In genomic region chr6:2733324-2733723, GRCh38 we compare ENCODE assay signal across 8 cellular contexts. TPM values are rescaled to one million over a fixed set of nuclear protein-coding genes. Genes with fewer than 3 reads are reported as not detected.
DNase-seq lines count a peak whose midpoint lies in the region; ATAC-seq, FAIRE-seq and TF ChIP-seq lines count a peak whose summit lies in the region.

No MANE protein-coding gene starts in this region.

- H2BK120ac ChIP-seq in H1 (replicated peaks; ENCODE audit: low read depth, low read length) = no peak overlapping the region

- no peak overlapping the region for H3K27ac Mint-ChIP-seq in neural progenitor cell

- peak overlapping the region; percentile 26; the same call in 1 of the 2 replicates for H3K18ac ChIP-seq in H1 (ENCODE audit: extremely low read depth, low read length)

- H3K36me3 ChIP-seq in H1 (ENCODE audit: control insufficient read depth in 2 of 4, insufficient read depth in 4 of 4, low read length in 3 of 4) (no peaks in the 10 kb centered on the region), neural progenitor cell (no peaks in the 10 kb centered on the region)

- no peak for TF ChIP-seq EP300 in H1 (IDR thresholded peaks at IDR 0.05; ENCODE audit: borderline replicate concordance in 1 of 2, low read depth in 2 of 2, low read length in 2 of 2)

- no peak overlapping the region; the same call in none of the 2 replicates for H2BK20ac ChIP-seq in H1 (ENCODE audit: low read length)

- no peaks in the 10 kb centered on the region for H3K36me3 Mint-ChIP-seq in neural progenitor cell

- TF ChIP-seq CTCF in H1 (IDR thresholded peaks at IDR 0.05; ENCODE audit: control extremely low read depth in 1 of 3, insufficient read depth in 1 of 3, low read depth in 1 of 3, low read length in 3 of 3) (no peak), neural progenitor cell (IDR thresholded peaks at IDR 0.05) (no peak)

- no peak overlapping the region for H3K56ac ChIP-seq in H1 (replicated peaks; ENCODE audit: insufficient read length, low read depth, low read length)

- H3K4me3 ChIP-seq in H1 (ENCODE audit: extremely low read depth in 1 of 4, insufficient read depth in 2 of 4, low read depth in 3 of 4, low read length in 4 of 4) = no peak overlapping the region
- no peak overlapping the region for H3K4me3 ChIP-seq in neural progenitor cell

- H3K27ac ChIP-seq in H1 (ENCODE audit: low read depth, low read length) (no peak overlapping the region), neural progenitor cell (no peak overlapping the region)

- no peak overlapping the region for H3K14ac ChIP-seq in H1 (ENCODE audit: insufficient read length)

- H3K9me3 ChIP-seq in H1 (ENCODE audit: insufficient read depth in 2 of 2, low read depth in 1 of 2, low read length in 1 of 2) (no peaks in the 10 kb centered on the region), neural progenitor cell (ENCODE audit: low read depth) (no peaks in the 10 kb centered on the region)

- H4K5ac ChIP-seq in H1 (ENCODE audit: insufficient read length, low read depth, low read length) = no peak overlapping the region

- no peak for TF ChIP-seq POLR2A in H1 (IDR thresholded peaks at IDR 0.05; ENCODE audit: control extremely low read depth in 1 of 2, low read depth in 2 of 2, low read length in 2 of 2)

- in situ Hi-C loops in G401 (cut with HindIII; ENCODE audit: low sequenced_read_pairs) = no loop called here

- no peak overlapping the region for H2AK5ac ChIP-seq in H1 (ENCODE audit: low read depth, low read length)

- peak; percentile 95 for DNase-seq in NOMO-1 treated with DMSO at 0.1 percent for 48 hours (lab: John Stamatoyannopoulos, UW; ENCODE audit: unreplicated experiment)
- DNase-seq in H1 (ENCODE audit: low read depth in 1 of 2, low spot score in 2 of 2) = no peak
- DNase-seq in stimulated activated CD4-positive, alpha-beta T cell treated with anti-CD3 and anti-CD28 coated beads, Interleukin-1b, Interleukin-23, amount 100 ng/mL, for 48 hours = peak; percentile 62
- no peak for DNase-seq in neural progenitor cell (ENCODE audit: low spot score)
- no peak for DNase-seq in G401 (ENCODE audit: low spot score)
- no peak for DNase-seq in activated gamma-delta T cell treated with Interleukin-2 at 50 U/mL for 16 hours

- H3K79me2 ChIP-seq in H1 (ENCODE audit: control insufficient read depth in 1 of 2, insufficient read depth in 2 of 2, low read length in 2 of 2) = no peaks in the 10 kb centered on the region
- no peaks in the 10 kb centered on the region for H3K79me2 ChIP-seq in neural progenitor cell (ENCODE audit: low read depth)

- H3K4me3 Mint-ChIP-seq in neural progenitor cell = no peak overlapping the region

- ATAC-seq in GM18508 (IDR thresholded peaks at IDR 0.05; ENCODE audit: insufficient read depth, unreplicated experiment) (peak; percentile 80), HG02678 (IDR thresholded peaks at IDR 0.05; ENCODE audit: unreplicated experiment) (peak; percentile 94)

- H2BK5ac ChIP-seq in H1 (ENCODE audit: low read depth, low read length) = no peak overlapping the region

- no peak overlapping the region for H3K9ac ChIP-seq in H1 (replicated peaks in 1 of 4; ENCODE audit: extremely low read depth in 1 of 4, low read depth in 3 of 4, low read length in 3 of 4)
- H3K9ac ChIP-seq in neural progenitor cell = no peak overlapping the region

- H2AFZ ChIP-seq in H1 (ENCODE audit: low read length) = no peak overlapping the region
- no peak overlapping the region for H2AFZ ChIP-seq in neural progenitor cell (replicated peaks)

- H3K27me3 Mint-ChIP-seq in neural progenitor cell (ENCODE audit: insufficient read depth, low read depth) = peaks cover 6% of the 10 kb centered on the region

- no peaks in the 10 kb centered on the region for H3K9me3 Mint-ChIP-seq in neural progenitor cell

- H3K79me1 ChIP-seq in H1 (ENCODE audit: low read depth, low read length) = no peaks in the 10 kb centered on the region

- no peaks in the 10 kb centered on the region for H3K27me3 ChIP-seq in H1 (replicated peaks in 1 of 4; ENCODE audit: control insufficient read depth in 3 of 4, extremely low read depth in 1 of 4, insufficient read depth in 3 of 4, low read length in 3 of 4)
- no peaks in the 10 kb centered on the region for H3K27me3 ChIP-seq in neural progenitor cell

- H4K20me1 ChIP-seq in H1 (replicated peaks in 1 of 2; ENCODE audit: control insufficient read depth in 1 of 2, insufficient read depth in 2 of 2, low read length in 2 of 2) (no peaks in the 10 kb centered on the region), neural progenitor cell (ENCODE audit: low read depth) (no peaks in the 10 kb centered on the region)

- H3K23me2 ChIP-seq in H1 (ENCODE audit: low read depth, low read length) = no peaks in the 10 kb centered on the region

- no peak overlapping the region for H3K23ac ChIP-seq in H1 (ENCODE audit: insufficient read length)

- no peak for FAIRE-seq in H1 (lab: Jason Lieb, UNC)

- H2BK15ac ChIP-seq in H1 (ENCODE audit: low read length) = no peak overlapping the region

- H3K4me1 ChIP-seq in H1 (replicated peaks in 1 of 4; ENCODE audit: control insufficient read depth in 3 of 4, insufficient read depth in 4 of 4, low read length in 3 of 4) (peaks cover 3 to 25% (median 6%) of the 10 kb centered on the region in 4 experiments), neural progenitor cell (no peaks in the 10 kb centered on the region)

- POLR2A ChIA-PET in H1 (lab: Charles Lee; ENCODE audit: partially characterized antibody) = no interaction called here

- H2BK12ac ChIP-seq in H1 (ENCODE audit: low read depth, low read length) = 0 out of 2 replicates have a peak overlapping the region, but pooled peaks have one; percentile 35

- no peak overlapping the region for H4K91ac ChIP-seq in H1 (replicated peaks; ENCODE audit: insufficient read length, low read length)

- TF ChIP-seq RAD21 in H1 (IDR thresholded peaks at IDR 0.05 in 1 of 2, conservative IDR thresholded peaks at IDR 0.05 in 1 of 2; ENCODE audit: low read depth in 2 of 2, low read length in 2 of 2) = no peak

- no peak overlapping the region for H3K4me2 ChIP-seq in H1 (ENCODE audit: insufficient read depth in 1 of 2, low read depth in 2 of 2, low read length in 2 of 2)
- no peak overlapping the region for H3K4me2 ChIP-seq in neural progenitor cell

- CTCF ChIA-PET in H1 (lab: Charles Lee; ENCODE audit: partially characterized antibody) = interaction anchor here (0.9 to 11.1 kb wide), 4 partner anchors 13 to 49 kb away, joined by 3 to 160 read pairs (median 4); partner anchors contain the start of gene MYLK4

- WGBS in H1 (ENCODE audit: extremely low coverage in 1 of 2, insufficient coverage in 1 of 2, insufficient read length in 1 of 2, insufficient replicate concordance in 2 of 2, low coverage in 1 of 2, low lambda C conversion rate in 2 of 2, missing lambda C conversion rate in 1 of 2), 2 experiments = 91% methylated on average over 5 of the region's 5 CpGs; no CpG with 5 or more reads in 1 of the 2 experiments

- no peak overlapping the region for H3K4ac ChIP-seq in H1 (replicated peaks; ENCODE audit: insufficient read length, low read depth, low read length)

- H4K8ac ChIP-seq in H1 (ENCODE audit: extremely low read depth, insufficient read depth, low read length) = no peak overlapping the region

- H3K4me1 Mint-ChIP-seq in neural progenitor cell = peaks cover 33% of the 10 kb centered on the region

- no peaks in the 10 kb centered on the region for H3F3A ChIP-seq in neural progenitor cell (ENCODE audit: low read depth)

TF ChIP-seq in H1, 55 proteins besides CTCF, POLR2A, EP300 and RAD21:
- TF ChIP-seq CREB1 (IDR thresholded peaks at IDR 0.05) (no peak), TAF7 (optimal IDR thresholded peaks at IDR 0.05; ENCODE audit: borderline replicate concordance, low read depth, low read length) (no peak), TCF12 (IDR thresholded peaks at IDR 0.05; ENCODE audit: low read depth, low read length) (no peak), KDM5A (IDR thresholded peaks at IDR 0.05; ENCODE audit: low read length) (no peak)

RNA-seq across cellular contexts. Expression of gene MYLK4, which starts 17.4 kb away (rescaled TPM):
- 0.13 and 0.17 TPM in 2 replicates for total RNA-seq in H1 (2021; fragmentation: NEBNext Ultra II Directional; extraction: Animal tissue kit (Norgen Biotek cat#: 25700))
- 0.11 TPM in 2 replicates for polyA plus RNA-seq in H1 (2011; rRNA removed)
- 0.13 TPM for polyA plus RNA-seq in H1 (2011; cell fraction: cytosol; rRNA removed)
- 0.11 TPM for polyA plus RNA-seq in H1 (2011; cell fraction: nucleus; rRNA removed)
- polyA plus RNA-seq in H1 (2012, experiment 1 of 2) = 0.09 to 0.17 TPM (median 0.11 TPM) in 4 replicates
- not detected for polyA plus RNA-seq in H1 (2012, experiment 2 of 2)
- 0.14 TPM for polyA plus RNA-seq in H1 (2013, experiment 1 of 2)
- polyA plus RNA-seq in H1 (2013, experiment 2 of 2) = 0.11 TPM
- 0.06 and 0.20 TPM in 2 replicates for polyA minus RNA-seq in H1 (2011; rRNA and poly(A)+ RNA removed)
- polyA minus RNA-seq in H1 (2011; cell fraction: cytosol; rRNA and poly(A)+ RNA removed) = not detected
- 0.10 TPM for polyA minus RNA-seq in H1 (2011; cell fraction: nucleus; rRNA and poly(A)+ RNA removed)
- 0.25 TPM in 1 of 2 replicates, not detected in the other for total RNA-seq in neural progenitor cell (ENCODE audit: low replicate concordance)
- total RNA-seq in G401 (2014; rRNA removed; shearing (Covaris generic)) = 0.31 and 0.64 TPM in 2 replicates

RNA-seq across cellular contexts. Expression of gene WRNIP1, which starts 31.9 kb away (rescaled TPM):
- 39.2 TPM in 2 replicates for total RNA-seq in H1 (2021; fragmentation: NEBNext Ultra II Directional; extraction: Animal tissue kit (Norgen Biotek cat#: 25700))
- polyA plus RNA-seq in H1 (2011; rRNA removed) = 38.2 and 42.2 TPM in 2 replicates
- 47.3 TPM for polyA plus RNA-seq in H1 (2011; cell fraction: cytosol; rRNA removed)
- 39.8 TPM for polyA plus RNA-seq in H1 (2011; cell fraction: nucleus; rRNA removed)
- 31.7 to 35.4 TPM (median 33.2 TPM) in 4 replicates for polyA plus RNA-seq in H1 (2012, experiment 1 of 2)
- 31.8 TPM for polyA plus RNA-seq in H1 (2012, experiment 2 of 2)
- 22.5 TPM for polyA plus RNA-seq in H1 (2013, experiment 1 of 2)
- 22.7 TPM for polyA plus RNA-seq in H1 (2013, experiment 2 of 2)
- polyA minus RNA-seq in H1 (2011; rRNA and poly(A)+ RNA removed) = 21.8 and 30.5 TPM in 2 replicates
- polyA minus RNA-seq in H1 (2011; cell fraction: cytosol; rRNA and poly(A)+ RNA removed) = 16.9 TPM
- polyA minus RNA-seq in H1 (2011; cell fraction: nucleus; rRNA and poly(A)+ RNA removed) = 23.3 TPM
- 25.3 and 34.5 TPM in 2 replicates for total RNA-seq in neural progenitor cell (ENCODE audit: low replicate concordance)
- 91.8 and 100 TPM in 2 replicates for total RNA-seq in G401 (2014; rRNA removed; shearing (Covaris generic))

Comparison
In these comparisons a context has a peak if more than half of its experiments do, and no peak if none do; other contexts are left out.
1. DNase-seq: peak in NOMO-1 treated with DMSO at 0.1 percent for 48 hours (single experiment) and stimulated activated CD4-positive, alpha-beta T cell treated with anti-CD3 and anti-CD28 coated beads, Interleukin-1b, Interleukin-23, amount 100 ng/mL, for 48 hours (single experiment); none in H1 (0 of 2), neural progenitor cell (single experiment), G401 (single experiment) and activated gamma-delta T cell treated with Interleukin-2 at 50 U/mL for 16 hours (single experiment).